In genomic region chr14:103016594-103016993, GRCh38 we compare ENCODE assay signal across 18 cellular contexts. TPM values are rescaled to one million over a fixed set of nuclear protein-coding genes. Genes with fewer than 3 reads are reported as not detected.
DNase-seq lines count a peak whose midpoint lies in the region; ATAC-seq, FAIRE-seq and TF ChIP-seq lines count a peak whose summit lies in the region.
"Had no signal": no experiment of that assay in that cellular context is flagged by ENCODE, and none has a peak within 500 bp of the region (broad histone marks: within the 10 kb centered on the region; RNA-seq: fewer than 3 reads in every experiment).

No MANE protein-coding gene starts in this region.

- H3K27me3 Mint-ChIP-seq in astrocyte (ENCODE audit: low read depth, unreplicated experiment) (no peaks in the 10 kb centered on the region), nephron progenitor cell (ENCODE audit: low read depth, poor library complexity) (peaks cover 2% of the 10 kb centered on the region)

- DNase-seq in astrocyte (ENCODE audit: low read depth) (no peak), nephron progenitor cell (no peak), MM.1S (no peak), DMS79 treated with DMSO at 0.1 percent for 48 hours (lab: John Stamatoyannopoulos, UW) (no peak)
- DNase-seq: ACHN, GDM1, GOT3, Kasumi-1, MG63, NCI-H1092, NCI-H1436, NCI-H1930, SJCRH30 had no signal

- ATAC-seq in HG02588 (IDR thresholded peaks at IDR 0.05; ENCODE audit: unreplicated experiment) = no peak
- ATAC-seq: HCT116 had no signal

- H3K4me1 Mint-ChIP-seq in astrocyte (ENCODE audit: low read depth, unreplicated experiment) (peaks cover 41% of the 10 kb centered on the region), nephron progenitor cell (peaks cover 60% of the 10 kb centered on the region)

- TF ChIP-seq CTCF in HEK293 (tag by site-specific recombination; IDR thresholded peaks at IDR 0.05) (no peak), astrocyte (IDR thresholded peaks at IDR 0.05; ENCODE audit: insufficient read depth, low read depth, low read length) (no peak), nephron progenitor cell (IDR thresholded peaks at IDR 0.05) (no peak), MM.1S (IDR thresholded peaks at IDR 0.05; ENCODE audit: low read length) (no peak)

- H3K4me3 Mint-ChIP-seq in astrocyte (ENCODE audit: unreplicated experiment) = no peak overlapping the region
- no peak overlapping the region for H3K4me3 Mint-ChIP-seq in nephron progenitor cell

- no peaks in the 10 kb centered on the region for H3K9me2 ChIP-seq in MM.1S (replicated peaks; ENCODE audit: insufficient read depth, low read length)

- H3K36me3 Mint-ChIP-seq in astrocyte (ENCODE audit: low read depth, unreplicated experiment) (peaks cover 19% of the 10 kb centered on the region), nephron progenitor cell (ENCODE audit: low read depth) (peaks cover 53% of the 10 kb centered on the region)

- H2AFZ ChIP-seq in astrocyte (ENCODE audit: low read depth, low read length) (no peak overlapping the region), MM.1S (ENCODE audit: low read length) (no peak overlapping the region)

- H3K27ac Mint-ChIP-seq in astrocyte (ENCODE audit: unreplicated experiment) (peak overlapping the region; percentile 26), nephron progenitor cell (peak overlapping the region; percentile 59)

- no peak overlapping the region for H3K27ac ChIP-seq in HEK293 (ENCODE audit: extremely low read depth, low read depth, low read length)
- H3K27ac ChIP-seq in astrocyte (ENCODE audit: low read depth, low read length) = no peak overlapping the region
- peak overlapping the region; percentile 64 for H3K27ac ChIP-seq in temporal lobe (ENCODE audit: low read depth, low read length)
- H3K27ac ChIP-seq in MM.1S (ENCODE audit: low read length) = no peak overlapping the region
- H3K27ac ChIP-seq: SJCRH30 had no signal

- peaks cover 0 to 5% of the 10 kb centered on the region in 2 experiments; a peak in 2 of 3 replicates for H3K36me3 ChIP-seq in HEK293 (ENCODE audit: control insufficient read depth in 2 of 2, insufficient read depth in 1 of 2, low read length in 2 of 2)
- no peaks in the 10 kb centered on the region for H3K36me3 ChIP-seq in astrocyte (ENCODE audit: insufficient read depth, low read length)
- no peaks in the 10 kb centered on the region for H3K36me3 ChIP-seq in MM.1S (replicated peaks; ENCODE audit: insufficient read depth, low read length)
- H3K36me3 ChIP-seq: MG63, SJCRH30 had no signal

- no peak for FAIRE-seq in astrocyte (lab: Jason Lieb, UNC)
- FAIRE-seq: GM18507 had no signal

- H3K9me3 ChIP-seq in HEK293 (ENCODE audit: control insufficient read depth, insufficient read depth, low read depth, low read length) = no peaks in the 10 kb centered on the region
- no peaks in the 10 kb centered on the region for H3K9me3 ChIP-seq in astrocyte (ENCODE audit: insufficient read depth, low read depth, low read length)
- no peaks in the 10 kb centered on the region for H3K9me3 ChIP-seq in MM.1S (replicated peaks; ENCODE audit: insufficient read depth, low read length)
- H3K9me3 ChIP-seq: MG63, SJCRH30 had no signal

- H3K27me3 ChIP-seq in astrocyte (ENCODE audit: insufficient read depth, low read length) (no peaks in the 10 kb centered on the region), MM.1S (replicated peaks; ENCODE audit: insufficient read depth, low read length) (no peaks in the 10 kb centered on the region)
- H3K27me3 ChIP-seq: MG63, SJCRH30 had no signal

- H3K4me3 ChIP-seq in HEK293 (ENCODE audit: low read depth, low read length) = no peak overlapping the region
- H3K4me3 ChIP-seq in astrocyte (ENCODE audit: insufficient read depth, low read depth, low read length) = no peak overlapping the region
- no peak overlapping the region for H3K4me3 ChIP-seq in MM.1S (ENCODE audit: low read length)
- H3K4me3 ChIP-seq: MG63, SJCRH30 had no signal

- POLR2A ChIA-PET in HEK293 (lab: Yijun Ruan, JAX) = interaction anchor here (1.4 kb wide), 1 partner anchor 17 kb away, joined by 3 read pairs; no protein-coding TSS in a partner anchor

- H3K9ac ChIP-seq in astrocyte (ENCODE audit: low read length) (no peak overlapping the region), MM.1S (ENCODE audit: low read length) (no peak overlapping the region)

- no peak overlapping the region for H3K4me2 ChIP-seq in astrocyte (ENCODE audit: low read length)
- no peak overlapping the region for H3K4me2 ChIP-seq in MM.1S (ENCODE audit: low read depth, low read length)

- CTCF ChIA-PET in HEK293 (lab: Yijun Ruan, JAX) = no interaction called here

- H3K9me3 Mint-ChIP-seq in astrocyte (ENCODE audit: unreplicated experiment) = no peaks in the 10 kb centered on the region
- H3K9me3 Mint-ChIP-seq in nephron progenitor cell = peaks cover 6% of the 10 kb centered on the region

- H3K4me1 ChIP-seq in HEK293 (ENCODE audit: control insufficient read depth, insufficient read depth, low read length) = peaks cover 14% of the 10 kb centered on the region
- H3K4me1 ChIP-seq in astrocyte (ENCODE audit: insufficient read depth, low read length) = peaks cover 17% of the 10 kb centered on the region
- H3K4me1 ChIP-seq in MM.1S (ENCODE audit: low read length) = no peaks in the 10 kb centered on the region

- H3K79me2 ChIP-seq in astrocyte (ENCODE audit: insufficient read depth, low read length) (peaks cover 93% of the 10 kb centered on the region), MM.1S (ENCODE audit: low read length) (no peaks in the 10 kb centered on the region)

- no peaks in the 10 kb centered on the region for H3F3A ChIP-seq in MM.1S (ENCODE audit: insufficient read depth, low read length)

- H4K20me1 ChIP-seq in astrocyte (ENCODE audit: insufficient read depth, low read length) (peaks cover 94% of the 10 kb centered on the region), MM.1S (ENCODE audit: insufficient read depth, low read length) (no peaks in the 10 kb centered on the region)

TF ChIP-seq in HEK293, 187 proteins besides CTCF, POLR2A, EP300 and RAD21:
- TF ChIP-seq ZBTB21 (tag by site-specific recombination; IDR thresholded peaks at IDR 0.05) (no peak), ZNF23 (tag by site-specific recombination; IDR thresholded peaks at IDR 0.05; ENCODE audit: borderline replicate concordance) (no peak), ZNF624 (tag by site-specific recombination; IDR thresholded peaks at IDR 0.05) (no peak), SETDB1 (IDR thresholded peaks at IDR 0.05; ENCODE audit: insufficient read length, low read length) (peak; percentile 61), ZNF544 (tag by site-specific recombination; IDR thresholded peaks at IDR 0.05) (no peak)

RNA-seq across cellular contexts. Expression of gene CDC42BPB, which starts 40.8 kb away (rescaled TPM):
- total RNA-seq in astrocyte (116 and 119 TPM in 2 replicates), temporal lobe (84.3 TPM)
